Comparison of ENCODE assay signal across 9 cellular contexts in the genomic region with DNA sequence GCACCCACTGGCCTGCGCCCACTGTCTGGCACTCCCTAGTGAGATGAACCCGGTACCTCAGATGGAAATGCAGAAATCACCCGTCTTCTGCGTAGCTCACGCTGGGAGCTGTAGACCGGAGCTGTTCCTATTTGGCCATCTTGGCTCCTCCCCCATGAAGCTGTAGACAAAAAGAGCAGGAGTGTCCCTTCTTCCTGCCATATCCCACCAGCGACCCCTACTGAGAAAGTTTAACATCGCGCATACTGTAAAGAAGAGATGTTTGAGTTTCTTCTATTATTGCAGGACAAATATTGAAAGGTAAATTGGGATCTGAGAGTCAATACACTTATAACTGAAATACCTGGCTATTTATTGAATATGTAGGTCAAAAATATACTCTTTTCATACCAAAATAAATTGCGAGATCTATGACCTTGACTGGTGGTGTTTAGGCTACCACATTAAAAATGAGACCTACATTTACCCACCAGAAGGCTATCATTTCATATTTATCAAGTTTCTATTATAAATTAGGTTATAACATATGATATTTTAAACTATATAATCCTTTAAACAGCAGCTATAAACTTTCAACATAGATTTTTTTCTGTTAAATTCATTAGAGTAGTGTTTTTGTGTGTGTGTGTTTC.
DNase-seq lines count a peak whose midpoint lies in the region; ATAC-seq and TF ChIP-seq lines count a peak whose summit lies in the region.
"Had no signal": no experiment of that assay in that cellular context is flagged by ENCODE, and none has a peak within 500 bp of the region (broad histone marks: within the 10 kb centered on the region; RNA-seq: fewer than 3 reads in every experiment).

No MANE protein-coding gene starts in this region.

- H3K27me3 ChIP-seq in upper lobe of right lung, result no peaks in the 10 kb centered on the region

- H3K9me3 Mint-ChIP-seq in activated CD4-positive, alpha-beta T cell treated with anti-CD3 and anti-CD28 coated beads, Interleukin-2, amount 10 ng/mL, durations not matched to agents 24 days and 14 days, result no peaks in the 10 kb centered on the region

- peak overlapping the region; percentile 35 for H3K4me3 Mint-ChIP-seq in activated CD4-positive, alpha-beta T cell treated with anti-CD3 and anti-CD28 coated beads, Interleukin-2, amount 10 ng/mL, durations not matched to agents 24 days and 14 days

- H3K36me3 ChIP-seq in upper lobe of right lung, result no peaks in the 10 kb centered on the region

- intact Hi-C loops in activated CD4-positive, alpha-beta T cell treated with anti-CD3 and anti-CD28 coated beads, Interleukin-2, amount 10 ng/mL, durations not matched to agents 24 days and 14 days (cut with micrococcal nuclease), result no loop called here
- intact Hi-C loops in upper lobe of right lung (cut with DNase I), result no loop called here

- ATAC-seq in upper lobe of right lung (peak; percentile 59), GM21786 (IDR thresholded peaks at IDR 0.05; ENCODE audit: unreplicated experiment) (no peak), HG03135 (IDR thresholded peaks at IDR 0.05; ENCODE audit: unreplicated experiment) (no peak)

- H3K9me3 ChIP-seq in upper lobe of right lung, result no peaks in the 10 kb centered on the region

- no peak overlapping the region for H3K27ac Mint-ChIP-seq in activated CD4-positive, alpha-beta T cell treated with anti-CD3 and anti-CD28 coated beads, Interleukin-2, amount 10 ng/mL, durations not matched to agents 24 days and 14 days

- H3K4me1 Mint-ChIP-seq in activated CD4-positive, alpha-beta T cell treated with anti-CD3 and anti-CD28 coated beads, Interleukin-2, amount 10 ng/mL, durations not matched to agents 24 days and 14 days, result no peaks in the 10 kb centered on the region

- H3K4me1 ChIP-seq in upper lobe of right lung, result no peaks in the 10 kb centered on the region

- in situ Hi-C loops in SK-MEL-5 (cut with HindIII; ENCODE audit: low pct_unique_long_range_greater_than_20kb, low sequenced_read_pairs), result no loop called here

- DNase-seq in activated CD4-positive, alpha-beta T cell treated with anti-CD3 and anti-CD28 coated beads, Interleukin-2, amount 10 ng/mL, durations not matched to agents 24 days and 14 days, result peak; percentile 56
- DNase-seq in activated CD4-positive, alpha-beta T cell treated with anti-CD3 and anti-CD28 coated beads, Interleukin-2, amount 50 U/mL, for 48 hours, result no peak
- DNase-seq in SK-MEL-5 (ENCODE audit: low read depth, low spot score) (peak; percentile 89), hepatic stellate cell (ENCODE audit: low spot score) (peak; percentile 13), upper lobe of right lung (no peak), superior temporal gyrus (ENCODE audit: extremely low spot score) (no peak)
- DNase-seq: NCI-H2029 had no signal

- no peaks in the 10 kb centered on the region for H3K27me3 Mint-ChIP-seq in activated CD4-positive, alpha-beta T cell treated with anti-CD3 and anti-CD28 coated beads, Interleukin-2, amount 10 ng/mL, durations not matched to agents 24 days and 14 days

- H3K27ac ChIP-seq in upper lobe of right lung, result no peak overlapping the region

- peak; percentile 29 for TF ChIP-seq CTCF in upper lobe of right lung (IDR thresholded peaks at IDR 0.05)

- H3K36me3 Mint-ChIP-seq in activated CD4-positive, alpha-beta T cell treated with anti-CD3 and anti-CD28 coated beads, Interleukin-2, amount 10 ng/mL, durations not matched to agents 24 days and 14 days (ENCODE audit: low read depth), result no peaks in the 10 kb centered on the region

- no peak overlapping the region for H3K4me3 ChIP-seq in upper lobe of right lung

Comparison
In these comparisons a context has a peak if more than half of its experiments do, and no peak if none do; other contexts are left out.
1. DNase-seq: peak in activated CD4-positive, alpha-beta T cell treated with anti-CD3 and anti-CD28 coated beads, Interleukin-2, amount 10 ng/mL, durations not matched to agents 24 days and 14 days (single experiment), SK-MEL-5 (single experiment) and hepatic stellate cell (single experiment); none in activated CD4-positive, alpha-beta T cell treated with anti-CD3 and anti-CD28 coated beads, Interleukin-2, amount 50 U/mL, for 48 hours (0 of 2), upper lobe of right lung (single experiment) and superior temporal gyrus (single experiment).